ENCODE assay signal across 29 cellular contexts in genomic region chr2:112870851-112871830, GRCh38. TPM values are rescaled to one million over a fixed set of nuclear protein-coding genes. Genes with fewer than 3 reads are reported as not detected.
DNase-seq lines count a peak whose midpoint lies in the region; ATAC-seq, FAIRE-seq and TF ChIP-seq lines count a peak whose summit lies in the region.
"Had no signal": no experiment of that assay in that cellular context is flagged by ENCODE, and none has a peak within 500 bp of the region (broad histone marks: within the 10 kb centered on the region; RNA-seq: fewer than 3 reads in every experiment).

No MANE protein-coding gene starts in this region.

- FAIRE-seq in H54 (lab: Jason Lieb, UNC): no peak

- peaks cover 3% of the 10 kb centered on the region for H3K9me3 Mint-ChIP-seq in activated CD4-positive, alpha-beta T cell treated with anti-CD3 and anti-CD28 coated beads, Interleukin-2, amount 10 ng/mL, durations not matched to agents 24 days and 14 days
- H3K9me3 Mint-ChIP-seq: stimulated activated effector memory CD8-positive, alpha-beta T cell treated with anti-CD3 and anti-CD28 coated beads, Interleukin-12 subunit alpha, Interleukin-12 subunit beta, amount 100 ng/mL, for 72 hours had no signal

- H3K27me3 ChIP-seq in uterus: no peaks in the 10 kb centered on the region
- H3K27me3 ChIP-seq: cardiac muscle cell, MG63, testis had no signal

- H3K27ac ChIP-seq in uterus: no peak overlapping the region
- H3K27ac ChIP-seq: cardiac muscle cell, GM23248, testis had no signal

- peaks cover 40% of the 10 kb centered on the region for H3K27me3 Mint-ChIP-seq in activated CD4-positive, alpha-beta T cell treated with anti-CD3 and anti-CD28 coated beads, Interleukin-2, amount 10 ng/mL, durations not matched to agents 24 days and 14 days

- H3K4me3 Mint-ChIP-seq in activated CD4-positive, alpha-beta T cell treated with anti-CD3 and anti-CD28 coated beads, Interleukin-2, amount 10 ng/mL, durations not matched to agents 24 days and 14 days: no peak overlapping the region
- H3K4me3 Mint-ChIP-seq: activated CD4-positive, alpha-beta T cell treated with anti-CD3 and anti-CD28 coated beads for 36 hours; stimulated activated effector memory CD8-positive, alpha-beta T cell treated with anti-CD3 and anti-CD28 coated beads, Interleukin-12 subunit alpha, Interleukin-12 subunit beta, amount 100 ng/mL, for 72 hours had no signal

- no peak for ATAC-seq in HG02610 (IDR thresholded peaks at IDR 0.05; ENCODE audit: unreplicated experiment)
- ATAC-seq: activated CD4-positive, alpha-beta T cell treated with anti-CD3 and anti-CD28 coated beads for 36 hours; left ventricle myocardium superior; stimulated activated effector memory CD8-positive, alpha-beta T cell treated with anti-CD3 and anti-CD28 coated beads, Interleukin-12 subunit alpha, Interleukin-12 subunit beta, amount 100 ng/mL, for 72 hours had no signal

- no peak for TF ChIP-seq CTCF in uterus (IDR thresholded peaks at IDR 0.05)

- no peaks in the 10 kb centered on the region for H3K36me3 ChIP-seq in uterus
- H3K36me3 ChIP-seq: cardiac muscle cell, MG63 had no signal

- peaks cover 6% of the 10 kb centered on the region for H3K4me1 Mint-ChIP-seq in activated CD4-positive, alpha-beta T cell treated with anti-CD3 and anti-CD28 coated beads, Interleukin-2, amount 10 ng/mL, durations not matched to agents 24 days and 14 days
- H3K4me1 Mint-ChIP-seq: activated CD4-positive, alpha-beta T cell treated with anti-CD3 and anti-CD28 coated beads for 36 hours; IgD-negative memory B cell; stimulated activated effector memory CD8-positive, alpha-beta T cell treated with anti-CD3 and anti-CD28 coated beads, Interleukin-12 subunit alpha, Interleukin-12 subunit beta, amount 100 ng/mL, for 72 hours had no signal

- no peak overlapping the region for H3K4me3 ChIP-seq in uterus
- H3K4me3 ChIP-seq: cardiac muscle cell, GM23248, MG63, testis had no signal

- TF ChIP-seq POLR2A in erythroblast (IDR thresholded peaks at IDR 0.05; ENCODE audit: low read length): no peak
- TF ChIP-seq POLR2A in uterus (IDR thresholded peaks at IDR 0.05): no peak
- TF ChIP-seq POLR2A in H54 (IDR thresholded peaks at IDR 0.05; ENCODE audit: low read depth, low read length): no peak

- DNase-seq in activated CD4-positive, alpha-beta T cell treated with anti-CD3 and anti-CD28 coated beads, Interleukin-2, amount 10 ng/mL, durations not matched to agents 24 days and 14 days: peak; percentile 32
- DNase-seq in activated CD4-positive, alpha-beta T cell treated with anti-CD3 and anti-CD28 coated beads for 1 hour: no peak
- peak; percentile 7 to 15 for DNase-seq in erythroblast (lab: John Stamatoyannopoulos, UW)
- peak; percentile 54 for DNase-seq in medulla oblongata (ENCODE audit: extremely low spot score)
- DNase-seq in uterus: no peak
- no peak for DNase-seq in SK-N-DZ (ENCODE audit: low spot score)
- DNase-seq in H54 (ENCODE audit: insufficient read length, low spot score): no peak
- DNase-seq: activated CD4-positive, alpha-beta T cell treated with anti-CD3 and anti-CD28 coated beads for 36 hours; activated naive CD4-positive, alpha-beta T cell treated with anti-CD3 and anti-CD28 coated beads, Interleukin-2, amount 50 U/mL, for 16 hours; activated T-cell treated with anti-CD3 and anti-CD28 coated beads, Interleukin-2, amount 50 U/mL, for 48 hours; AML-193; anterior cingulate cortex; DMS79 treated with DMSO at 0.1 percent for 48 hours; GM23248; left ventricle myocardium superior; MG63; NCI-H1436 treated with DMSO at 0.1 percent for 48 hours; NCI-H524 treated with DMSO at 0.1 percent for 48 hours; RPMI8226; stimulated activated CD4-positive, alpha-beta T cell treated with anti-CD3 and anti-CD28 coated beads, Interleukin-2, amount 100 ng/mL, for 24 hours; testis had no signal

- no peaks in the 10 kb centered on the region for H3K36me3 Mint-ChIP-seq in activated CD4-positive, alpha-beta T cell treated with anti-CD3 and anti-CD28 coated beads, Interleukin-2, amount 10 ng/mL, durations not matched to agents 24 days and 14 days (ENCODE audit: low read depth)
- H3K36me3 Mint-ChIP-seq: stimulated activated effector memory CD8-positive, alpha-beta T cell treated with anti-CD3 and anti-CD28 coated beads, Interleukin-12 subunit alpha, Interleukin-12 subunit beta, amount 100 ng/mL, for 72 hours had no signal

- no peaks in the 10 kb centered on the region for H3K9me3 ChIP-seq in uterus
- H3K9me3 ChIP-seq: testis had no signal

- no peaks in the 10 kb centered on the region for H3K4me1 ChIP-seq in uterus

- H3K27ac Mint-ChIP-seq in activated CD4-positive, alpha-beta T cell treated with anti-CD3 and anti-CD28 coated beads, Interleukin-2, amount 10 ng/mL, durations not matched to agents 24 days and 14 days: no peak overlapping the region
- H3K27ac Mint-ChIP-seq: activated CD4-positive, alpha-beta T cell treated with anti-CD3 and anti-CD28 coated beads for 36 hours; IgD-negative memory B cell; progenitor cell of endocrine pancreas; stimulated activated effector memory CD8-positive, alpha-beta T cell treated with anti-CD3 and anti-CD28 coated beads, Interleukin-12 subunit alpha, Interleukin-12 subunit beta, amount 100 ng/mL, for 72 hours had no signal

- intact Hi-C loops in activated CD4-positive, alpha-beta T cell treated with anti-CD3 and anti-CD28 coated beads, Interleukin-2, amount 10 ng/mL, durations not matched to agents 24 days and 14 days (cut with micrococcal nuclease): no loop called here
- intact Hi-C loops in uterus (cut with DNase I; ENCODE audit: low total_unique reads): no loop called here

RNA-seq across cellular contexts. Expression of gene IL1B, which starts 34.6 kb away (rescaled TPM):
- 0.33 and 0.92 TPM in 2 replicates for total RNA-seq in activated CD4-positive, alpha-beta T cell treated with anti-CD3 and anti-CD28 coated beads, Interleukin-2, amount 10 ng/mL, durations not matched to agents 24 days and 14 days
- total RNA-seq in uterus: under 1 TPM in 1 of 4 donors, not detected in 3; 0.26 TPM
- polyA plus RNA-seq in SK-N-DZ (2014; cell fraction: cytosol; rRNA removed): not detected in 2 replicates
- polyA plus RNA-seq in SK-N-DZ (2014; cell fraction: nucleus; rRNA removed): not detected in 2 replicates
- total RNA-seq: A172; activated CD8-positive, alpha-beta memory T cell treated with anti-CD3 and anti-CD28 coated beads for 36 hours; cardiac muscle cell; progenitor cell of endocrine pancreas had no signal
- polyA plus RNA-seq: cardiac muscle cell, IgD-negative memory B cell had no signal

RNA-seq across cellular contexts. Expression of gene IL37, which starts 39.8 kb away (rescaled TPM):
- total RNA-seq in activated CD4-positive, alpha-beta T cell treated with anti-CD3 and anti-CD28 coated beads, Interleukin-2, amount 10 ng/mL, durations not matched to agents 24 days and 14 days: not detected in 2 replicates
- total RNA-seq in uterus: not detected
- polyA plus RNA-seq in SK-N-DZ (2014; cell fraction: cytosol; rRNA removed): not detected in 2 replicates
- polyA plus RNA-seq in SK-N-DZ (2014; cell fraction: nucleus; rRNA removed): not detected in 2 replicates
- total RNA-seq: A172; activated CD4-positive, alpha-beta T cell treated with anti-CD3 and anti-CD28 coated beads for 36 hours; activated CD8-positive, alpha-beta memory T cell treated with anti-CD3 and anti-CD28 coated beads for 36 hours; cardiac muscle cell; GM23248; left ventricle myocardium superior; progenitor cell of endocrine pancreas; skeletal muscle tissue had no signal
- polyA plus RNA-seq: cardiac muscle cell, GM23248, IgD-negative memory B cell had no signal

Comparison
In these comparisons a context has a peak if more than half of its experiments do, and no peak if none do; other contexts are left out.
1. DNase-seq: peak in activated CD4-positive, alpha-beta T cell treated with anti-CD3 and anti-CD28 coated beads, Interleukin-2, amount 10 ng/mL, durations not matched to agents 24 days and 14 days (single experiment), erythroblast (2 of 2) and medulla oblongata (single experiment); none in activated CD4-positive, alpha-beta T cell treated with anti-CD3 and anti-CD28 coated beads for 1 hour (single experiment), uterus (0 of 2), SK-N-DZ (single experiment) and H54 (single experiment).